In the genomic region with DNA sequence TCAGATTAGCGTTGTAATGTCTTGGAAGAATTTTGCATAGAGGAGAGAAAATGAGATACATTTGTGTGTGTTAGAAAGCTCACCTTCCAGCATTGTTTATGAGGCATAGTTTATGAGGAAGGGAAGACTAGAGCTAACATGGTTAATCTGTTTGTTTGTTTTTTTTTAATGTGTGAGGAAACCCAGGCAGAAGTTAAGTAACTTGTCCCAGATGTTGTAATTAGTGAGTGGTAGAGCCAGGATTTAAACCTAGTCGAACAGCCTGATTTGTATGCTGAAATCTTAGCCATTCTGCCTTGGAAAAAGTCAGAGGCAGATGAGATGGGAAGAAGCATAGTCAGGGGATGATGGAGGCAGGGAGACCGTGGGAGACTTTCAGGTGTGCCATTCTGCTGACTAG, we compare ENCODE assay signal across 24 cellular contexts. TPM values are rescaled to one million over a fixed set of nuclear protein-coding genes. Genes with fewer than 3 reads are reported as not detected.
DNase-seq lines count a peak whose midpoint lies in the region; ATAC-seq, FAIRE-seq and TF ChIP-seq lines count a peak whose summit lies in the region.
"Had no signal": no experiment of that assay in that cellular context is flagged by ENCODE, and none has a peak within 500 bp of the region (broad histone marks: within the 10 kb centered on the region; RNA-seq: fewer than 3 reads in every experiment).

No MANE protein-coding gene starts in this region.

- no peak overlapping the region for H3K9ac ChIP-seq in adipocyte (ENCODE audit: low read length)

- POLR2A ChIA-PET in activated CD4-positive, alpha-beta memory T cell treated with anti-CD3 and anti-CD28 coated beads for 36 hours (lab: Charles Lee), result no interaction called here
- POLR2A ChIA-PET in activated CD4-positive, alpha-beta memory T cell treated with anti-CD3 and anti-CD28 coated beads, Interleukin-2, amount 10 ng/mL, durations not matched to agents 7 days and 5 days (lab: Charles Lee), result no interaction called here

- H3K36me3 ChIP-seq in adipocyte (ENCODE audit: control insufficient read depth, insufficient read depth, low read length, severe bottlenecking) (peaks cover 90% of the 10 kb centered on the region), osteoblast (ENCODE audit: insufficient read depth, low read length) (peaks cover 89% of the 10 kb centered on the region)

- H3K9me3 ChIP-seq in adipocyte (ENCODE audit: control insufficient read depth, low read length) (no peaks in the 10 kb centered on the region), osteoblast (ENCODE audit: low read depth, low read length) (no peaks in the 10 kb centered on the region)
- H3K9me3 ChIP-seq: BE2C, HAP-1 had no signal

- H3K4me1 ChIP-seq in adipocyte (ENCODE audit: control insufficient read depth, insufficient read depth, low read length) (peaks cover 21% of the 10 kb centered on the region), osteoblast (ENCODE audit: insufficient read depth, low read length) (no peaks in the 10 kb centered on the region)
- H3K4me1 ChIP-seq: BE2C had no signal

- no peaks in the 10 kb centered on the region for H3K27me3 Mint-ChIP-seq in activated CD4-positive, alpha-beta memory T cell treated with anti-CD3 and anti-CD28 coated beads for 36 hours
- no peaks in the 10 kb centered on the region for H3K27me3 Mint-ChIP-seq in activated CD4-positive, alpha-beta memory T cell treated with anti-CD3 and anti-CD28 coated beads, Interleukin-2, amount 10 ng/mL, durations not matched to agents 7 days and 5 days
- H3K27me3 Mint-ChIP-seq in memory B cell, result no peaks in the 10 kb centered on the region
- H3K27me3 Mint-ChIP-seq: CD4-positive, alpha-beta T cell had no signal

- no peak for FAIRE-seq in D721Med (lab: Jason Lieb, UNC)
- FAIRE-seq: GM12878, GM19239 had no signal

- no peaks in the 10 kb centered on the region for H3K79me2 ChIP-seq in osteoblast (ENCODE audit: insufficient read depth, low read length)

- no peak for DNase-seq in activated CD4-positive, alpha-beta memory T cell treated with anti-CD3 and anti-CD28 coated beads for 36 hours
- no peak for DNase-seq in activated CD4-positive, alpha-beta memory T cell treated with anti-CD3 and anti-CD28 coated beads, Interleukin-2, amount 10 ng/mL, durations not matched to agents 7 days and 5 days
- peak; percentile 25 for DNase-seq in AG10803 (ENCODE audit: low read depth)
- DNase-seq in adipocyte (ENCODE audit: low read depth), result peak; percentile 33
- DNase-seq in memory B cell (ENCODE audit: low spot score in 2 of 2), result no peak
- DNase-seq in osteoblast (ENCODE audit: insufficient read length, low spot score, missing footprints), result no peak
- DNase-seq in D721Med (ENCODE audit: insufficient read length, low spot score), result no peak
- DNase-seq in foreskin melanocyte, result no peak
- DNase-seq: 8988T; BE2C; Calu3; CD4-positive, alpha-beta T cell; DMS53; EL; MM.1S; NCI-H1092; NCI-H1436 treated with DMSO at 0.1 percent for 48 hours; NCI-H2029; NCI-H526; PC-9 had no signal

- H4K20me1 ChIP-seq in osteoblast (ENCODE audit: insufficient read depth, low read length), result no peaks in the 10 kb centered on the region

- peak overlapping the region; percentile 11 for H3K27ac Mint-ChIP-seq in activated CD4-positive, alpha-beta memory T cell treated with anti-CD3 and anti-CD28 coated beads for 36 hours
- H3K27ac Mint-ChIP-seq in activated CD4-positive, alpha-beta memory T cell treated with anti-CD3 and anti-CD28 coated beads, Interleukin-2, amount 10 ng/mL, durations not matched to agents 7 days and 5 days, result no peak overlapping the region
- peak overlapping the region; percentile 24 for H3K27ac Mint-ChIP-seq in memory B cell
- H3K27ac Mint-ChIP-seq: CD4-positive, alpha-beta T cell had no signal

- H3K27me3 ChIP-seq in adipocyte (replicated peaks; ENCODE audit: control insufficient read depth, insufficient read depth, low read length) (no peaks in the 10 kb centered on the region), osteoblast (ENCODE audit: insufficient read depth, low read length) (no peaks in the 10 kb centered on the region)
- H3K27me3 ChIP-seq: BE2C had no signal

- H3K9me3 Mint-ChIP-seq in activated CD4-positive, alpha-beta memory T cell treated with anti-CD3 and anti-CD28 coated beads for 36 hours, result no peaks in the 10 kb centered on the region
- H3K9me3 Mint-ChIP-seq in activated CD4-positive, alpha-beta memory T cell treated with anti-CD3 and anti-CD28 coated beads, Interleukin-2, amount 10 ng/mL, durations not matched to agents 7 days and 5 days, result no peaks in the 10 kb centered on the region
- H3K9me3 Mint-ChIP-seq in memory B cell, result no peaks in the 10 kb centered on the region
- H3K9me3 Mint-ChIP-seq: CD4-positive, alpha-beta T cell had no signal

- intact Hi-C loops in activated CD4-positive, alpha-beta memory T cell treated with anti-CD3 and anti-CD28 coated beads for 36 hours (cut with micrococcal nuclease), result no loop called here

- H3K4me1 Mint-ChIP-seq in activated CD4-positive, alpha-beta memory T cell treated with anti-CD3 and anti-CD28 coated beads for 36 hours (ENCODE audit: low read depth), result peaks cover 24% of the 10 kb centered on the region
- no peaks in the 10 kb centered on the region for H3K4me1 Mint-ChIP-seq in activated CD4-positive, alpha-beta memory T cell treated with anti-CD3 and anti-CD28 coated beads, Interleukin-2, amount 10 ng/mL, durations not matched to agents 7 days and 5 days
- no peaks in the 10 kb centered on the region for H3K4me1 Mint-ChIP-seq in memory B cell

- H3K4me3 Mint-ChIP-seq in activated CD4-positive, alpha-beta memory T cell treated with anti-CD3 and anti-CD28 coated beads for 36 hours, result no peak overlapping the region
- no peak overlapping the region for H3K4me3 Mint-ChIP-seq in activated CD4-positive, alpha-beta memory T cell treated with anti-CD3 and anti-CD28 coated beads, Interleukin-2, amount 10 ng/mL, durations not matched to agents 7 days and 5 days
- H3K4me3 Mint-ChIP-seq in memory B cell, result no peak overlapping the region
- H3K4me3 Mint-ChIP-seq: CD4-positive, alpha-beta T cell had no signal

- CTCF ChIA-PET in activated CD4-positive, alpha-beta memory T cell treated with anti-CD3 and anti-CD28 coated beads for 36 hours (lab: Charles Lee), result no interaction called here
- CTCF ChIA-PET in activated CD4-positive, alpha-beta memory T cell treated with anti-CD3 and anti-CD28 coated beads, Interleukin-2, amount 10 ng/mL, durations not matched to agents 7 days and 5 days (lab: Charles Lee), result interaction anchor here (1.0 kb wide), 1 partner anchor 42 kb away, joined by 4 read pairs; no protein-coding TSS in a partner anchor

- peaks cover 30% of the 10 kb centered on the region for H3K36me3 Mint-ChIP-seq in activated CD4-positive, alpha-beta memory T cell treated with anti-CD3 and anti-CD28 coated beads for 36 hours
- H3K36me3 Mint-ChIP-seq in activated CD4-positive, alpha-beta memory T cell treated with anti-CD3 and anti-CD28 coated beads, Interleukin-2, amount 10 ng/mL, durations not matched to agents 7 days and 5 days (ENCODE audit: low read depth), result peaks cover 35% of the 10 kb centered on the region
- peaks cover 22% of the 10 kb centered on the region for H3K36me3 Mint-ChIP-seq in memory B cell

- H3K27ac ChIP-seq in osteoblast (ENCODE audit: low read depth, low read length), result no peak overlapping the region
- H3K27ac ChIP-seq: PC-9, RWPE1 had no signal

- H3K4me2 ChIP-seq in osteoblast (ENCODE audit: insufficient read depth, low read length), result no peak overlapping the region
- H3K4me2 ChIP-seq: PC-9 had no signal

- no peak for ATAC-seq in memory B cell (ENCODE audit: low read depth)
- ATAC-seq: GM12878 had no signal

- no peak overlapping the region for H2AFZ ChIP-seq in osteoblast (ENCODE audit: low read length)
- H2AFZ ChIP-seq: PC-9 had no signal

- no peak for TF ChIP-seq CTCF in AG10803 (conservative IDR thresholded peaks at IDR 0.05; ENCODE audit: low read length)
- TF ChIP-seq CTCF in osteoblast (IDR thresholded peaks at IDR 0.05; ENCODE audit: extremely low read depth, low read depth, low read length), result no peak
- TF ChIP-seq CTCF in D721Med (IDR thresholded peaks at IDR 0.05; ENCODE audit: insufficient read depth, missing control alignments), result no peak

- H3K4me3 ChIP-seq in AG10803 (ENCODE audit: low read length) (no peak overlapping the region), adipocyte (ENCODE audit: low read length) (no peak overlapping the region), osteoblast (ENCODE audit: insufficient read depth, low read length) (no peak overlapping the region)
- H3K4me3 ChIP-seq: GM12878, HAP-1, PC-9 had no signal

RNA-seq across cellular contexts. Expression of gene NDUFAF5, which starts 29.1 kb away (rescaled TPM):
- 10 to 100 TPM; 23.8 to 28.3 TPM for total RNA-seq in activated CD4-positive, alpha-beta memory T cell treated with anti-CD3 and anti-CD28 coated beads for 36 hours
- total RNA-seq in activated CD4-positive, alpha-beta memory T cell treated with anti-CD3 and anti-CD28 coated beads, Interleukin-2, amount 10 ng/mL, durations not matched to agents 7 days and 5 days, result 10 to 100 TPM; 24.1 to 29.4 TPM
- 8.3 and 12.3 TPM in 2 replicates for total RNA-seq in osteoblast

RNA-seq across cellular contexts. Expression of gene ESF1, which starts 29.2 kb away (rescaled TPM):
- total RNA-seq in activated CD4-positive, alpha-beta memory T cell treated with anti-CD3 and anti-CD28 coated beads for 36 hours, result 10 to 100 TPM; 17.3 to 17.9 TPM
- total RNA-seq in activated CD4-positive, alpha-beta memory T cell treated with anti-CD3 and anti-CD28 coated beads, Interleukin-2, amount 10 ng/mL, durations not matched to agents 7 days and 5 days, result 10 to 100 TPM; 10.1 to 10.6 TPM
- total RNA-seq in osteoblast, result 7.7 and 9.0 TPM in 2 replicates

Comparison
In these comparisons a context has a peak if more than half of its experiments do, and no peak if none do; other contexts are left out.
1. DNase-seq: peak in AG10803 (single experiment) and adipocyte (single experiment); none in activated CD4-positive, alpha-beta memory T cell treated with anti-CD3 and anti-CD28 coated beads for 36 hours (single experiment), activated CD4-positive, alpha-beta memory T cell treated with anti-CD3 and anti-CD28 coated beads, Interleukin-2, amount 10 ng/mL, durations not matched to agents 7 days and 5 days (single experiment), memory B cell (0 of 2), osteoblast (single experiment), D721Med (single experiment) and foreskin melanocyte (single experiment).